23 cellular contexts compared by ENCODE assay signal in genomic region chr6:37688088-37688850, GRCh38. TPM values are rescaled to one million over a fixed set of nuclear protein-coding genes. Genes with fewer than 3 reads are reported as not detected.
DNase-seq lines count a peak whose midpoint lies in the region; ATAC-seq and TF ChIP-seq lines count a peak whose summit lies in the region.
"Had no signal": no experiment of that assay in that cellular context is flagged by ENCODE, and none has a peak within 500 bp of the region (broad histone marks: within the 10 kb centered on the region; RNA-seq: fewer than 3 reads in every experiment).

No MANE protein-coding gene starts in this region.

- no peaks in the 10 kb centered on the region for H3K9me3 ChIP-seq in MM.1S (replicated peaks; ENCODE audit: insufficient read depth, low read length)
- H3K9me3 ChIP-seq: BE2C, colonic mucosa had no signal

- H3K27ac ChIP-seq in MM.1S (ENCODE audit: low read length) = 0 out of 2 replicates have a peak overlapping the region, but pooled peaks have one; percentile 21
- H3K27ac ChIP-seq: brain microvascular endothelial cell, colonic mucosa, HL-60, PC-9, VCaP had no signal

- no peaks in the 10 kb centered on the region for H3K79me2 ChIP-seq in MM.1S (ENCODE audit: low read length)

- TF ChIP-seq CTCF in MM.1S (IDR thresholded peaks at IDR 0.05; ENCODE audit: low read length) = no peak

- no peaks in the 10 kb centered on the region for H4K20me1 ChIP-seq in MM.1S (ENCODE audit: insufficient read depth, low read length)

- H3K4me2 ChIP-seq in MM.1S (ENCODE audit: low read depth, low read length) = no peak overlapping the region
- H3K4me2 ChIP-seq: GM23338, PC-9 had no signal

- H3F3A ChIP-seq in MM.1S (ENCODE audit: insufficient read depth, low read length) = peaks cover 5% of the 10 kb centered on the region; the same call in 1 of the 2 replicates

- peaks cover 9% of the 10 kb centered on the region for H3K27me3 ChIP-seq in MM.1S (replicated peaks; ENCODE audit: insufficient read depth, low read length)
- H3K27me3 ChIP-seq: BE2C, colonic mucosa had no signal

- H3K4me3 ChIP-seq in MM.1S (ENCODE audit: low read length) = no peak overlapping the region
- H3K4me3 ChIP-seq: colonic mucosa, GM23338, lung, PC-9 had no signal

- DNase-seq in DMS79 (lab: John Stamatoyannopoulos, UW) (peak; percentile 93), MM.1S (peak; percentile 56), NCI-H2171 (lab: John Stamatoyannopoulos, UW) (peak; percentile 99), RPMI8226 (peak; percentile 74), Right ventricle myocardium superior (no peak), SIG-M5 treated with dmso at 0.1 percent for 504 hours (lab: John Stamatoyannopoulos, UW; ENCODE audit: unreplicated experiment) (no peak)
- DNase-seq in stimulated activated CD4-positive, alpha-beta T cell treated with anti-CD3 and anti-CD28 coated beads, Interleukin-2, amount 100 ng/mL, for 24 hours = no peak
- DNase-seq: activated CD8-positive, alpha-beta memory T cell treated with anti-CD3 and anti-CD28 coated beads, Interleukin-2, amount 50 U/mL, for 4 hours; activated effector memory CD4-positive, alpha-beta T cell treated with Interleukin-2 at 50 U/mL for 16 hours; BE2C; brain microvascular endothelial cell; colonic mucosa; endodermal cell; NCI-H774; nucleus accumbens; PC-9; retina; T-helper 2 cell had no signal

- no peak for ATAC-seq in Right ventricle myocardium superior (ENCODE audit: poor library complexity)
- ATAC-seq in GM21390 (IDR thresholded peaks at IDR 0.05; ENCODE audit: unreplicated experiment) = no peak
- ATAC-seq: GM23338 had no signal

- H3K36me3 ChIP-seq in MM.1S (replicated peaks; ENCODE audit: insufficient read depth, low read length) = no peaks in the 10 kb centered on the region
- H3K36me3 ChIP-seq: BE2C, brain microvascular endothelial cell, colonic mucosa had no signal

- H3K4me1 ChIP-seq in MM.1S (ENCODE audit: low read length) = peaks cover 6% of the 10 kb centered on the region
- H3K4me1 ChIP-seq: colonic mucosa had no signal

- H3K9me2 ChIP-seq in MM.1S (replicated peaks; ENCODE audit: insufficient read depth, low read length) = no peaks in the 10 kb centered on the region

- no peak overlapping the region for H2AFZ ChIP-seq in MM.1S (ENCODE audit: low read length)
- H2AFZ ChIP-seq: GM23338, PC-9 had no signal

- no peak overlapping the region for H3K9ac ChIP-seq in MM.1S (ENCODE audit: low read length)

- intact Hi-C loops in Right ventricle myocardium superior (cut with DNase I) = no loop called here

RNA-seq across cellular contexts. Expression of gene MDGA1, which starts 9.4 kb away (rescaled TPM):
- 12.5 TPM for total RNA-seq in Right ventricle myocardium superior

Comparison
In these comparisons a context has a peak if more than half of its experiments do, and no peak if none do; other contexts are left out.
1. DNase-seq: peak in DMS79 (single experiment), MM.1S (single experiment), NCI-H2171 (single experiment) and RPMI8226 (single experiment); none in Right ventricle myocardium superior (single experiment), SIG-M5 treated with dmso at 0.1 percent for 504 hours (single experiment) and stimulated activated CD4-positive, alpha-beta T cell treated with anti-CD3 and anti-CD28 coated beads, Interleukin-2, amount 100 ng/mL, for 24 hours (0 of 2).